8 cellular contexts compared by ENCODE assay signal in the genomic region with DNA sequence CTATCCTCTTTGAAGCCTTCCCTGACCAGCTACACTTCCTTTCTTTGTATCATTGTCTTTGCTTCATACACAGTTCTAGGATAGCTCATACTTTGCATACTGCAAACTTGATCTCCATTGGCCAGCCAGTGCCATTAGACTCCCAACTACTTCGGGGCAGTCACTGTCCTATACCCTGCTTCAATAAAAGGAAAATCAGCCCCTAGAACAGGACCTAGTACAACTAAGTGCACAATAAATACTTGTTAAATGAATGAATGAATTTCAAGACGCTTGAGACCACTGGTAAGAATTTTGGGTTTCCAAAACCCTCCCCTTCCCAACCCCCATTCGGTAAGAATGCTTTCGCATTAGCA. TPM values are rescaled to one million over a fixed set of nuclear protein-coding genes. Genes with fewer than 3 reads are reported as not detected.
DNase-seq lines count a peak whose midpoint lies in the region; ATAC-seq and TF ChIP-seq lines count a peak whose summit lies in the region.
"Had no signal": no experiment of that assay in that cellular context is flagged by ENCODE, and none has a peak within 500 bp of the region (broad histone marks: within the 10 kb centered on the region; RNA-seq: fewer than 3 reads in every experiment).

No MANE protein-coding gene starts in this region.

- peak overlapping the region; percentile 84 for H3K4me3 Mint-ChIP-seq in stimulated activated effector memory CD8-positive, alpha-beta T cell treated with anti-CD3 and anti-CD28 coated beads, Interleukin-12 subunit alpha, Interleukin-12 subunit beta, amount 100 ng/mL, for 72 hours

- peak overlapping the region; percentile 88 for H3K27ac Mint-ChIP-seq in stimulated activated effector memory CD8-positive, alpha-beta T cell treated with anti-CD3 and anti-CD28 coated beads, Interleukin-12 subunit alpha, Interleukin-12 subunit beta, amount 100 ng/mL, for 72 hours

- H3K27ac ChIP-seq in HEK293 (ENCODE audit: extremely low read depth, low read depth, low read length) (no peak overlapping the region; the same call in 1 of the 2 replicates), VCaP (peak overlapping the region; percentile 78), right cardiac atrium (ENCODE audit: low read length) (peak overlapping the region; percentile 19)

- intact Hi-C loops in right cardiac atrium (cut with DNase I): no loop called here

- H3K9me3 ChIP-seq in HEK293 (ENCODE audit: control insufficient read depth, insufficient read depth, low read depth, low read length): no peaks in the 10 kb centered on the region
- H3K9me3 ChIP-seq in right cardiac atrium (ENCODE audit: control insufficient read depth, low read length): no peaks in the 10 kb centered on the region

- H3K36me3 Mint-ChIP-seq in stimulated activated effector memory CD8-positive, alpha-beta T cell treated with anti-CD3 and anti-CD28 coated beads, Interleukin-12 subunit alpha, Interleukin-12 subunit beta, amount 100 ng/mL, for 72 hours: peaks cover 26% of the 10 kb centered on the region

- H3K27me3 ChIP-seq in right cardiac atrium (ENCODE audit: control insufficient read depth, insufficient read depth): no peaks in the 10 kb centered on the region

- CTCF ChIA-PET in HEK293 (lab: Yijun Ruan, JAX): interaction anchor here (0.6 to 1.6 kb wide), 5 partner anchors 10 to 146 kb away, joined by 3 to 5 read pairs (median 3); no protein-coding TSS in a partner anchor

- peak overlapping the region; percentile 87 for H3K4me3 ChIP-seq in HEK293 (ENCODE audit: low read depth, low read length)
- peak overlapping the region; percentile 67 for H3K4me3 ChIP-seq in right cardiac atrium (ENCODE audit: low read length)

- ATAC-seq in right cardiac atrium (no peak), GM19328 (IDR thresholded peaks at IDR 0.05; ENCODE audit: unreplicated experiment) (no peak)
- no peak for ATAC-seq in stimulated activated effector memory CD8-positive, alpha-beta T cell treated with anti-CD3 and anti-CD28 coated beads, Interleukin-12 subunit alpha, Interleukin-12 subunit beta, amount 100 ng/mL, for 72 hours

- peaks cover 24% of the 10 kb centered on the region for H3K4me1 Mint-ChIP-seq in stimulated activated effector memory CD8-positive, alpha-beta T cell treated with anti-CD3 and anti-CD28 coated beads, Interleukin-12 subunit alpha, Interleukin-12 subunit beta, amount 100 ng/mL, for 72 hours

- TF ChIP-seq CTCF in HEK293 (tag by site-specific recombination; IDR thresholded peaks at IDR 0.05) (no peak), VCaP (conservative IDR thresholded peaks at IDR 0.05) (no peak)

- peaks cover 11 to 12% of the 10 kb centered on the region in 2 experiments; a peak in 2 of 3 replicates for H3K36me3 ChIP-seq in HEK293 (ENCODE audit: control insufficient read depth in 2 of 2, insufficient read depth in 1 of 2, low read length in 2 of 2)

- POLR2A ChIA-PET in HEK293 (lab: Yijun Ruan, JAX): interaction anchor here (1.4 to 2.6 kb wide), 4 partner anchors 10 to 67 kb away, joined by 3 to 9 read pairs (median 6); partner anchors contain the start of gene ARHGEF25

- H3K4me1 ChIP-seq in HEK293 (ENCODE audit: control insufficient read depth, insufficient read depth, low read length): peaks cover 5% of the 10 kb centered on the region
- H3K4me1 ChIP-seq in right cardiac atrium (ENCODE audit: control insufficient read depth, insufficient read depth, low read length): peaks cover 6% of the 10 kb centered on the region

- H3K9me3 Mint-ChIP-seq in stimulated activated effector memory CD8-positive, alpha-beta T cell treated with anti-CD3 and anti-CD28 coated beads, Interleukin-12 subunit alpha, Interleukin-12 subunit beta, amount 100 ng/mL, for 72 hours: no peaks in the 10 kb centered on the region

- WGBS in right cardiac atrium: 11% methylated on average over 4 of the region's 4 CpGs

- DNase-seq in right cardiac atrium (no peak), A172 (ENCODE audit: low spot score) (no peak), glomerular visceral epithelial cell (ENCODE audit: extremely low spot score) (no peak)
- no peak for DNase-seq in stimulated activated effector memory CD8-positive, alpha-beta T cell treated with anti-CD3 and anti-CD28 coated beads, Interleukin-12 subunit alpha, Interleukin-12 subunit beta, amount 100 ng/mL, for 72 hours (ENCODE audit: low spot score in 2 of 2)

TF ChIP-seq in HEK293, 187 proteins besides CTCF, POLR2A, EP300 and RAD21:
- TF ChIP-seq, protein P1, sequence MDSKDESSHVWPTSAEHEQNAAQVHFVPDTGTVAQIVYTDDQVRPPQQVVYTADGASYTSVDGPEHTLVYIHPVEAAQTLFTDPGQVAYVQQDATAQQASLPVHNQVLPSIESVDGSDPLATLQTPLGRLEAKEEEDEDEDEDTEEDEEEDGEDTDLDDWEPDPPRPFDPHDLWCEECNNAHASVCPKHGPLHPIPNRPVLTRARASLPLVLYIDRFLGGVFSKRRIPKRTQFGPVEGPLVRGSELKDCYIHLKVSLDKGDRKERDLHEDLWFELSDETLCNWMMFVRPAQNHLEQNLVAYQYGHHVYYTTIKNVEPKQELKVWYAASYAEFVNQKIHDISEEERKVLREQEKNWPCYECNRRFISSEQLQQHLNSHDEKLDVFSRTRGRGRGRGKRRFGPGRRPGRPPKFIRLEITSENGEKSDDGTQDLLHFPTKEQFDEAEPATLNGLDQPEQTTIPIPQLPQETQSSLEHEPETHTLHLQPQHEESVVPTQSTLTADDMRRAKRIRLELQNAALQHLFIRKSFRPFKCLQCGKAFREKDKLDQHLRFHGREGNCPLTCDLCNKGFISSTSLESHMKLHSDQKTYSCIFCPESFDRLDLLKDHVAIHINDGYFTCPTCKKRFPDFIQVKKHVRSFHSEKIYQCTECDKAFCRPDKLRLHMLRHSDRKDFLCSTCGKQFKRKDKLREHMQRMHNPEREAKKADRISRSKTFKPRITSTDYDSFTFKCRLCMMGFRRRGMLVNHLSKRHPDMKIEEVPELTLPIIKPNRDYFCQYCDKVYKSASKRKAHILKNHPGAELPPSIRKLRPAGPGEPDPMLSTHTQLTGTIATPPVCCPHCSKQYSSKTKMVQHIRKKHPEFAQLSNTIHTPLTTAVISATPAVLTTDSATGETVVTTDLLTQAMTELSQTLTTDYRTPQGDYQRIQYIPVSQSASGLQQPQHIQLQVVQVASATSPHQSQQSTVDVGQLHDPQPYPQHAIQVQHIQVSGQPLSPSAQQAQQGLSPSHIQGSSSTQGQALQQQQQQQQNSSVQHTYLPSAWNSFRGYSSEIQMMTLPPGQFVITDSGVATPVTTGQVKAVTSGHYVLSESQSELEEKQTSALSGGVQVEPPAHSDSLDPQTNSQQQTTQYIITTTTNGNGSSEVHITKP (tag by site-specific recombination; IDR thresholded peaks at IDR 0.05): peak; percentile 89
- TF ChIP-seq MZF1 (tag by site-specific recombination; IDR thresholded peaks at IDR 0.05; ENCODE audit: borderline replicate concordance): no peak

RNA-seq across cellular contexts. Expression of gene PIP4K2C, which starts 0.5 kb away (rescaled TPM):
- 10 to 100 TPM; 14.9 to 17.1 (median 15.6) TPM for total RNA-seq in right cardiac atrium
- polyA plus RNA-seq in right cardiac atrium: 8.7 TPM
- 42.5 and 54.0 TPM in 2 replicates for total RNA-seq in A172 (2014; rRNA removed; shearing (Covaris generic))

RNA-seq across cellular contexts. Expression of gene DTX3, which starts 14.1 kb away (rescaled TPM):
- 10 to 100 TPM; 29.3 to 44.6 (median 38.1) TPM for total RNA-seq in right cardiac atrium
- 28.9 TPM for polyA plus RNA-seq in right cardiac atrium
- total RNA-seq in A172 (2014; rRNA removed; shearing (Covaris generic)): 13.6 and 21.3 TPM in 2 replicates

RNA-seq across cellular contexts. Expression of gene ARHGEF25, which starts 20.7 kb away (rescaled TPM):
- 10 to 100 TPM; 14.0 to 22.6 (median 18.1) TPM for total RNA-seq in right cardiac atrium
- polyA plus RNA-seq in right cardiac atrium: 21.3 TPM
- total RNA-seq in A172 (2014; rRNA removed; shearing (Covaris generic)): 20.6 and 23.0 TPM in 2 replicates

RNA-seq across cellular contexts. Expression of gene KIF5A, which starts 40.7 kb away (rescaled TPM):
- total RNA-seq in right cardiac atrium: under 1 TPM; 0.09 to 0.31 (median 0.20) TPM
- 0.20 TPM for polyA plus RNA-seq in right cardiac atrium
- total RNA-seq in A172 (2014; rRNA removed; shearing (Covaris generic)): 0.36 and 0.67 TPM in 2 replicates
- total RNA-seq: mesenteric fat pad had no signal

RNA-seq across cellular contexts. Expression of gene B4GALNT1, which starts 42.5 kb away (rescaled TPM):
- 1 to 10 TPM; 1.2 to 2.5 (median 2.2) TPM for total RNA-seq in right cardiac atrium
- 3.3 TPM for polyA plus RNA-seq in right cardiac atrium
- 61.9 and 82.6 TPM in 2 replicates for total RNA-seq in A172 (2014; rRNA removed; shearing (Covaris generic))
